Comparison of ENCODE assay signal across 1 cellular context in the genomic region with DNA sequence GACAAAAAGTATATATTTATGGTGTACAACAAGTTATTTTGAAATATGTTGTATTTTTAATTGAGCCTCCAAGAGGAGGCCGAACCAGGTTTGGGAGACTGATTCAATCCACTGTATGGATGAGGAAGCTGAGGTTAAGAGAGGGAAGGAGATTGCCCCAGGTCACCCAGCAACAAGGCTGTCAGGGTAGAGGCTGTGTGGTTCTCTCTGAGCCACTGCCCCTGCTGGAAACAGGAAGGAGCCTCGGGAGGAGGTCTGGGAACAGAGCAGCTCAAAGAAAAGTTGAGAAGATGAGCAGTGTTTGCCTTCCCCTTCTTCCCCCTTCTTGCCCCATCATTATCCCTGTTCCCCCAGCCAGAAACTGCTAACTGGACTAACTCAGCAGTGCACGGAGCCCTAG.
TF ChIP-seq lines count a peak whose summit lies in the region.

No MANE protein-coding gene starts in this region.

TF ChIP-seq in SK-N-SH treated with all-trans-retinoic acid at 6 μM for 48 hours, 23 proteins besides CTCF, POLR2A, EP300 and RAD21 (continued from another document):
- TF ChIP-seq ARNTL (CRISPR knock-in tag; IDR thresholded peaks at IDR 0.05; ENCODE audit: borderline replicate concordance, low read depth) (no peak), ZC3H10 (CRISPR knock-in tag; IDR thresholded peaks at IDR 0.05) (no peak), GLIS3 (CRISPR knock-in tag; IDR thresholded peaks at IDR 0.05) (no peak), CSDC2 (CRISPR knock-in tag; IDR thresholded peaks at IDR 0.05) (no peak), PPARA (CRISPR knock-in tag; IDR thresholded peaks at IDR 0.05; ENCODE audit: borderline replicate concordance) (no peak), ZNF70 (CRISPR knock-in tag; IDR thresholded peaks at IDR 0.05) (no peak), RARB (CRISPR knock-in tag; IDR thresholded peaks at IDR 0.05) (no peak), BACH2 (CRISPR knock-in tag; IDR thresholded peaks at IDR 0.05; ENCODE audit: borderline replicate concordance) (no peak), ZNF8 (CRISPR knock-in tag; IDR thresholded peaks at IDR 0.05) (no peak), SNAI2 (CRISPR knock-in tag; IDR thresholded peaks at IDR 0.05) (no peak), ISL1 (CRISPR knock-in tag; IDR thresholded peaks at IDR 0.05) (no peak)
- TF ChIP-seq, protein P1, sequence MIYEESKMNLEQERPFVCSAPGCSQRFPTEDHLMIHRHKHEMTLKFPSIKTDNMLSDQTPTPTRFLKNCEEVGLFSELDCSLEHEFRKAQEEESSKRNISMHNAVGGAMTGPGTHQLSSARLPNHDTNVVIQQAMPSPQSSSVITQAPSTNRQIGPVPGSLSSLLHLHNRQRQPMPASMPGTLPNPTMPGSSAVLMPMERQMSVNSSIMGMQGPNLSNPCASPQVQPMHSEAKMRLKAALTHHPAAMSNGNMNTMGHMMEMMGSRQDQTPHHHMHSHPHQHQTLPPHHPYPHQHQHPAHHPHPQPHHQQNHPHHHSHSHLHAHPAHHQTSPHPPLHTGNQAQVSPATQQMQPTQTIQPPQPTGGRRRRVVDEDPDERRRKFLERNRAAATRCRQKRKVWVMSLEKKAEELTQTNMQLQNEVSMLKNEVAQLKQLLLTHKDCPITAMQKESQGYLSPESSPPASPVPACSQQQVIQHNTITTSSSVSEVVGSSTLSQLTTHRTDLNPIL (CRISPR knock-in tag; IDR thresholded peaks at IDR 0.05; ENCODE audit: low read depth) = no peak
TF ChIP-seq in SK-N-SH treated with all-trans-retinoic acid at 6 μM for 48 hours: peak in this region for 0.
